In the genomic region with DNA sequence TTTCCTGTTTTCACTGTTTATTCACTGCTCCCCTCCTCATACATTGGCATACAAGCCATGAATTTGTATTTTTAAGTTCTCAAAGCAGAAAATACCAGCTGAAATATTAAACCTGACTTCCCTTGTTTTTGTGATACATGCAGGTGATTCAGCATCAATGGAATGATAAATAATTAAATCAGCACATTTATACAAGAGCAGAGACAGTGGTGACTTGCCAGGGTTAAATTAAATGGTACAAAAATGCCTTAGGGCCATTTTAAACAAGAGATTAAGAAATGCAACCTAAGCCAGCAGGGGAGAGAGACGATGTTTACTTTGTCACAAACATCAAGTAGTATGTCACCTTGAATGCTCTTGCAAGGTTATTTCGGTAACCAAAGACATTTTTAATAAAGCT, we compare ENCODE assay signal across 26 cellular contexts.
A peak's percentile ranks its signal among the peaks of the same experiment; 100 is the strongest.
DNase-seq lines count a peak whose midpoint lies in the region; ATAC-seq and TF ChIP-seq lines count a peak whose summit lies in the region.
"Had no signal": no experiment of that assay in that cellular context is flagged by ENCODE, and none has a peak within 500 bp of the region (broad histone marks: within the 10 kb centered on the region; RNA-seq: fewer than 3 reads in every experiment).

No MANE protein-coding gene starts in this region.

- no peaks in the 10 kb centered on the region for H4K20me1 ChIP-seq in mammary epithelial cell (ENCODE audit: insufficient read depth, low read length)

- TF ChIP-seq POLR2A in lower leg skin (IDR thresholded peaks at IDR 0.05), result no peak

- H3K9ac ChIP-seq in mammary epithelial cell (ENCODE audit: insufficient read depth, low read length), result no peak overlapping the region
- H3K9ac ChIP-seq: KMS-11 had no signal

- CTCF ChIA-PET in mammary epithelial cell (lab: Charles Lee; ENCODE audit: low non-redundant PET), result no interaction called here

- H3K36me3 ChIP-seq in mammary epithelial cell (ENCODE audit: insufficient read depth, low read length), result no peaks in the 10 kb centered on the region
- H3K36me3 ChIP-seq: BE2C, HAP-1, thyroid gland, vagina had no signal

- intact Hi-C loops in mammary epithelial cell (cut with micrococcal nuclease) (no loop called here), lower leg skin (cut with DNase I; ENCODE audit: low total_unique reads) (no loop called here)

- no peak for ATAC-seq in activated T-cell treated with anti-CD3 and anti-CD28 coated beads, Interleukin-2, amount 50 U/mL, for 72 hours (replicated peaks in 1 of 2)
- no peak for ATAC-seq in GM19395 (IDR thresholded peaks at IDR 0.05; ENCODE audit: unreplicated experiment)
- ATAC-seq: body of pancreas; left ventricle myocardium superior; natural killer cell treated with Interleukin-12 subunit alpha and Interleukin-12 subunit beta and Interleukin-15 and Interleukin-18, amount 100 ng/mL, for 72 hours; stimulated activated naive CD8-positive, alpha-beta T cell treated with anti-CD3 and anti-CD28 coated beads, Interleukin-15, amount 100 ng/mL, for 72 hours had no signal

- peak overlapping the region; percentile 44 for H3K27ac Mint-ChIP-seq in activated T-cell treated with anti-CD3 and anti-CD28 coated beads, Interleukin-2, amount 50 U/mL, for 72 hours
- no peak overlapping the region for H3K27ac Mint-ChIP-seq in activated T-cell treated with anti-CD3 and anti-CD28 coated beads, Interleukin-2, amount 50 U/mL, for 24 hours
- H3K27ac Mint-ChIP-seq: activated naive CD8-positive, alpha-beta T cell treated with anti-CD3 and anti-CD28 coated beads, Interleukin-2, amount 10 ng/mL, durations not matched to agents 7 days and 5 days; CD8-positive, alpha-beta memory T cell; natural killer cell treated with Interleukin-12 subunit alpha and Interleukin-12 subunit beta and Interleukin-15 and Interleukin-18, amount 100 ng/mL, for 72 hours; stimulated activated naive CD8-positive, alpha-beta T cell treated with anti-CD3 and anti-CD28 coated beads, Interleukin-15, amount 100 ng/mL, for 72 hours; T-helper 1 cell treated with Interleukin-12 subunit alpha and Interleukin-12 subunit beta and Interleukin-4 antibody, amounts not matched to agents 30 μg/mL and 1 μg/mL, for 36 hours had no signal

- peaks cover 21% of the 10 kb centered on the region for H3K4me1 ChIP-seq in mammary epithelial cell (ENCODE audit: insufficient read depth, low read length)
- H3K4me1 ChIP-seq: body of pancreas, HAP-1, thyroid gland had no signal

- peak overlapping the region; percentile 65 for H3K4me2 ChIP-seq in mammary epithelial cell (ENCODE audit: insufficient read depth, low read depth, low read length)

- H3K27me3 Mint-ChIP-seq in activated T-cell treated with anti-CD3 and anti-CD28 coated beads, Interleukin-2, amount 50 U/mL, for 72 hours (ENCODE audit: low read depth), result no peaks in the 10 kb centered on the region
- H3K27me3 Mint-ChIP-seq in activated T-cell treated with anti-CD3 and anti-CD28 coated beads, Interleukin-2, amount 50 U/mL, for 24 hours, result no peaks in the 10 kb centered on the region
- H3K27me3 Mint-ChIP-seq: activated naive CD8-positive, alpha-beta T cell treated with anti-CD3 and anti-CD28 coated beads, Interleukin-2, amount 10 ng/mL, durations not matched to agents 7 days and 5 days; CD8-positive, alpha-beta memory T cell; natural killer cell treated with Interleukin-12 subunit alpha and Interleukin-12 subunit beta and Interleukin-15 and Interleukin-18, amount 100 ng/mL, for 72 hours; stimulated activated naive CD8-positive, alpha-beta T cell treated with anti-CD3 and anti-CD28 coated beads, Interleukin-15, amount 100 ng/mL, for 72 hours had no signal

- H3K79me2 ChIP-seq in mammary epithelial cell (ENCODE audit: insufficient read depth, low read length), result no peaks in the 10 kb centered on the region

- TF ChIP-seq CTCF in mammary epithelial cell (conservative IDR thresholded peaks at IDR 0.05 in 1 of 2, IDR thresholded peaks at IDR 0.05 in 1 of 2; ENCODE audit: extremely low read depth in 1 of 2, insufficient read depth in 1 of 2, low read depth in 1 of 2, low read length in 2 of 2) (no peak), GM10266 (IDR thresholded peaks at IDR 0.05; ENCODE audit: control insufficient read depth, insufficient read depth, low read depth, missing control alignments) (no peak), lower leg skin (IDR thresholded peaks at IDR 0.05) (no peak)

- H3K9me3 Mint-ChIP-seq in activated T-cell treated with anti-CD3 and anti-CD28 coated beads, Interleukin-2, amount 50 U/mL, for 72 hours, result peaks cover 0 to 3% of the 10 kb centered on the region in 2 donors
- H3K9me3 Mint-ChIP-seq in activated T-cell treated with anti-CD3 and anti-CD28 coated beads, Interleukin-2, amount 50 U/mL, for 24 hours, result no peaks in the 10 kb centered on the region
- H3K9me3 Mint-ChIP-seq: activated naive CD8-positive, alpha-beta T cell treated with anti-CD3 and anti-CD28 coated beads, Interleukin-2, amount 10 ng/mL, durations not matched to agents 7 days and 5 days; natural killer cell treated with Interleukin-12 subunit alpha and Interleukin-12 subunit beta and Interleukin-15 and Interleukin-18, amount 100 ng/mL, for 72 hours; stimulated activated naive CD8-positive, alpha-beta T cell treated with anti-CD3 and anti-CD28 coated beads, Interleukin-15, amount 100 ng/mL, for 72 hours; T-helper 1 cell treated with Interleukin-12 subunit alpha and Interleukin-12 subunit beta and Interleukin-4 antibody, amounts not matched to agents 30 μg/mL and 1 μg/mL, for 36 hours had no signal

- no peak for DNase-seq in activated T-cell treated with anti-CD3 and anti-CD28 coated beads, Interleukin-2, amount 50 U/mL, for 72 hours
- no peak for DNase-seq in activated T-cell treated with anti-CD3 and anti-CD28 coated beads, Interleukin-2, amount 50 U/mL, for 24 hours
- DNase-seq in NCI-H69 (lab: John Stamatoyannopoulos, UW), result peak; percentile 68
- peak; percentile 58 for DNase-seq in mammary epithelial cell
- DNase-seq in GM10266 (ENCODE audit: extremely low spot score), result no peak
- no peak for DNase-seq in lower leg skin (ENCODE audit: low spot score in 2 of 2)
- no peak for DNase-seq in DMS53 treated with DMSO at 0.1 percent for 48 hours (lab: John Stamatoyannopoulos, UW; ENCODE audit: unreplicated experiment)
- DNase-seq: activated CD8-positive, alpha-beta memory T cell treated with anti-CD3 and anti-CD28 coated beads for 24 hours; activated gamma-delta T cell; activated naive CD8-positive, alpha-beta T cell treated with anti-CD3 and anti-CD28 coated beads, Interleukin-2, amount 10 ng/mL, durations not matched to agents 7 days and 5 days; BE2C; body of pancreas; CD8-positive, alpha-beta memory T cell; dorsolateral prefrontal cortex; GDM1; left ventricle myocardium superior; NCI-H1694; NCI-H526; stimulated activated naive CD8-positive, alpha-beta T cell treated with anti-CD3 and anti-CD28 coated beads, Interleukin-15, amount 100 ng/mL, for 72 hours; thyroid gland had no signal

- H3K4me3 ChIP-seq in mammary epithelial cell (replicated peaks in 1 of 3; ENCODE audit: insufficient read depth in 1 of 3, low read depth in 2 of 3, low read length in 3 of 3) (no peak overlapping the region), lower leg skin (ENCODE audit: low read depth, poor library complexity, severe bottlenecking) (no peak overlapping the region)
- H3K4me3 ChIP-seq: body of pancreas, dorsolateral prefrontal cortex, HAP-1, thyroid gland, vagina had no signal

- no peak overlapping the region for H2AFZ ChIP-seq in mammary epithelial cell (ENCODE audit: low read depth, low read length)

- no peaks in the 10 kb centered on the region for H3K36me3 Mint-ChIP-seq in activated T-cell treated with anti-CD3 and anti-CD28 coated beads, Interleukin-2, amount 50 U/mL, for 72 hours (ENCODE audit: insufficient read depth in 2 of 2)
- H3K36me3 Mint-ChIP-seq in activated T-cell treated with anti-CD3 and anti-CD28 coated beads, Interleukin-2, amount 50 U/mL, for 24 hours (ENCODE audit: low read depth), result no peaks in the 10 kb centered on the region
- H3K36me3 Mint-ChIP-seq: activated naive CD8-positive, alpha-beta T cell treated with anti-CD3 and anti-CD28 coated beads, Interleukin-2, amount 10 ng/mL, durations not matched to agents 7 days and 5 days; natural killer cell treated with Interleukin-12 subunit alpha and Interleukin-12 subunit beta and Interleukin-15 and Interleukin-18, amount 100 ng/mL, for 72 hours had no signal

- 13% methylated on average over 2 of the region's 2 CpGs for WGBS in mammary epithelial cell (ENCODE audit: low coverage, missing lambda C conversion rate)
- 51 to 61% methylated on average over 2 of the region's 2 CpGs for WGBS in lower leg skin, 2 donors

- in situ Hi-C loops in mammary epithelial cell (cut with MboI; ENCODE audit: low sequenced_read_pairs in 2 of 2), result no loop called here

- H3K27me3 ChIP-seq in mammary epithelial cell (ENCODE audit: insufficient read depth, low read length), result no peaks in the 10 kb centered on the region
- H3K27me3 ChIP-seq: BE2C, body of pancreas, dorsolateral prefrontal cortex, thyroid gland, vagina had no signal

- H3K9me3 ChIP-seq in mammary epithelial cell (replicated peaks; ENCODE audit: insufficient read depth, low read length), result no peaks in the 10 kb centered on the region
- H3K9me3 ChIP-seq: BE2C, body of pancreas, HAP-1, thyroid gland, vagina had no signal

- no peak overlapping the region for H3K4me3 Mint-ChIP-seq in activated T-cell treated with anti-CD3 and anti-CD28 coated beads, Interleukin-2, amount 50 U/mL, for 72 hours
- no peak overlapping the region for H3K4me3 Mint-ChIP-seq in activated T-cell treated with anti-CD3 and anti-CD28 coated beads, Interleukin-2, amount 50 U/mL, for 24 hours
- H3K4me3 Mint-ChIP-seq: activated naive CD8-positive, alpha-beta T cell treated with anti-CD3 and anti-CD28 coated beads, Interleukin-2, amount 10 ng/mL, durations not matched to agents 7 days and 5 days; CD8-positive, alpha-beta memory T cell; natural killer cell treated with Interleukin-12 subunit alpha and Interleukin-12 subunit beta and Interleukin-15 and Interleukin-18, amount 100 ng/mL, for 72 hours; stimulated activated naive CD8-positive, alpha-beta T cell treated with anti-CD3 and anti-CD28 coated beads, Interleukin-15, amount 100 ng/mL, for 72 hours; T-helper 1 cell treated with Interleukin-12 subunit alpha and Interleukin-12 subunit beta and Interleukin-4 antibody, amounts not matched to agents 30 μg/mL and 1 μg/mL, for 36 hours had no signal

- no peak overlapping the region for H3K27ac ChIP-seq in mammary epithelial cell (ENCODE audit: insufficient read depth, low read depth, low read length)
- H3K27ac ChIP-seq: body of pancreas, dorsolateral prefrontal cortex, KMS-11, thyroid gland, vagina had no signal

- dilution Hi-C loops in mammary epithelial cell (cut with HindIII; ENCODE audit: low sequenced_read_pairs), result no loop called here

- no peaks in the 10 kb centered on the region for H3K4me1 Mint-ChIP-seq in activated T-cell treated with anti-CD3 and anti-CD28 coated beads, Interleukin-2, amount 50 U/mL, for 72 hours (ENCODE audit: low read depth)
- H3K4me1 Mint-ChIP-seq in activated T-cell treated with anti-CD3 and anti-CD28 coated beads, Interleukin-2, amount 50 U/mL, for 24 hours (ENCODE audit: low read depth), result no peaks in the 10 kb centered on the region
- H3K4me1 Mint-ChIP-seq: activated naive CD8-positive, alpha-beta T cell treated with anti-CD3 and anti-CD28 coated beads, Interleukin-2, amount 10 ng/mL, durations not matched to agents 7 days and 5 days; CD8-positive, alpha-beta memory T cell; stimulated activated naive CD8-positive, alpha-beta T cell treated with anti-CD3 and anti-CD28 coated beads, Interleukin-15, amount 100 ng/mL, for 72 hours had no signal

- no TSS peak for BruUV-seq in mammary epithelial cell (replicated peaks; lab: Mats Ljungman, UMichigan)

Comparison
In these comparisons a context has a peak if more than half of its experiments do, and no peak if none do; other contexts are left out.
1. DNase-seq: peak in NCI-H69 (single experiment) and mammary epithelial cell (single experiment); none in activated T-cell treated with anti-CD3 and anti-CD28 coated beads, Interleukin-2, amount 50 U/mL, for 72 hours (0 of 2), activated T-cell treated with anti-CD3 and anti-CD28 coated beads, Interleukin-2, amount 50 U/mL, for 24 hours (single experiment), GM10266 (single experiment), lower leg skin (0 of 2) and DMS53 treated with DMSO at 0.1 percent for 48 hours (single experiment).